13 cellular contexts compared by ENCODE assay signal in the genomic region with DNA sequence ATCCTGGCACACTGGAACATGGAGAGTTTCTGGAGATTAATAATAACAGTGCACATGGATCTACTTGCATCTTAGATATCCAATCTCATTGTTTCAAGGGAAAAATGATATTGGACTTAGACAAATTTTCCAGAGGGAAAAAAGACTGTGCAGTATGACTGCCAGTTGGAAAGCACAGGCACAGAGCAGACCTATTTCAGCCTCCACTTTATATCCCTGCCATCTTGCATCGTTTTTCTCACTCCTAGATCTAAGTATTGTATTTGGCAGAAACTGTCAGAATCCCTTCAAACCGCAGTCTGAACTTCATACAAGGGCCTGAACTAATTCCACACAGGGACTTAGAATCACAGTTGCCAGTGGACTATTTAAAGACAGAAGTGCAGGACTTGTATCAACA.
A peak's percentile ranks its signal among the peaks of the same experiment; 100 is the strongest.
DNase-seq lines count a peak whose midpoint lies in the region; ATAC-seq, FAIRE-seq and TF ChIP-seq lines count a peak whose summit lies in the region.
"Had no signal": no experiment of that assay in that cellular context is flagged by ENCODE, and none has a peak within 500 bp of the region (broad histone marks: within the 10 kb centered on the region; RNA-seq: fewer than 3 reads in every experiment).

No MANE protein-coding gene starts in this region.

- H3K9me3 ChIP-seq in ES-I3 (ENCODE audit: control insufficient read depth, insufficient read depth, low read length) (no peaks in the 10 kb centered on the region), SK-N-SH (no peaks in the 10 kb centered on the region), iPS-20b (ENCODE audit: insufficient read depth, low read depth, low read length) (no peaks in the 10 kb centered on the region), gastrocnemius medialis (no peaks in the 10 kb centered on the region)
- H3K9me3 ChIP-seq: breast epithelium had no signal

- peaks cover 5% of the 10 kb centered on the region for H3F3A ChIP-seq in SK-N-SH (replicated peaks; ENCODE audit: insufficient read depth)

- TF ChIP-seq EP300 in SK-N-SH (IDR thresholded peaks at IDR 0.05; ENCODE audit: borderline replicate concordance in 1 of 2, low read depth in 1 of 2, low read length in 1 of 2), result no peak

- H3K4me3 ChIP-seq in SK-N-SH (ENCODE audit: low read depth in 2 of 2, low read length in 1 of 2) (no peak overlapping the region), iPS-20b (ENCODE audit: low read length) (peak overlapping the region; percentile 43; the same call in 1 of the 2 replicates), gastrocnemius medialis (no peak overlapping the region)
- H3K4me3 ChIP-seq: breast epithelium had no signal

- intact Hi-C loops in gastrocnemius medialis (cut with DNase I; ENCODE audit: low total_unique reads), result loop anchor here (2.0 kb wide), 1 partner anchor 21 kb away; no protein-coding TSS in a partner anchor

- no peaks in the 10 kb centered on the region for H3K27me3 ChIP-seq in SK-N-SH (ENCODE audit: insufficient read depth)
- H3K27me3 ChIP-seq in iPS-20b (ENCODE audit: insufficient read depth, low read length), result no peaks in the 10 kb centered on the region
- no peaks in the 10 kb centered on the region for H3K27me3 ChIP-seq in gastrocnemius medialis
- H3K27me3 ChIP-seq: breast epithelium had no signal

- H3K4me2 ChIP-seq in SK-N-SH, result peak overlapping the region; percentile 51

- no peaks in the 10 kb centered on the region for H3K9me3 Mint-ChIP-seq in activated CD4-positive, alpha-beta memory T cell treated with anti-CD3 and anti-CD28 coated beads, Interleukin-2, amount 10 ng/mL, durations not matched to agents 7 days and 5 days

- no peak for FAIRE-seq in D721Med (lab: Jason Lieb, UNC)
- FAIRE-seq: keratinocyte had no signal

- H2AFZ ChIP-seq in SK-N-SH (ENCODE audit: low read depth), result no peak overlapping the region

- DNase-seq in SK-N-SH (no peak), gastrocnemius medialis (no peak), D721Med (ENCODE audit: insufficient read length, low spot score) (no peak), HT-29 (ENCODE audit: low spot score) (no peak), SW480 (ENCODE audit: low spot score) (no peak)
- no peak for DNase-seq in activated CD4-positive, alpha-beta memory T cell treated with anti-CD3 and anti-CD28 coated beads, Interleukin-2, amount 10 ng/mL, durations not matched to agents 7 days and 5 days
- DNase-seq: activated gamma-delta T cell treated with Interleukin-2 at 50 U/mL for 16 hours; effector CD8-positive, alpha-beta T cell had no signal

- peak overlapping the region; percentile 27; the same call in 1 of the 2 replicates for H3K9ac ChIP-seq in ES-I3 (ENCODE audit: low read depth, low read length)
- H3K9ac ChIP-seq in SK-N-SH, result no peak overlapping the region
- peak overlapping the region; percentile 60; the same call in 1 of the 2 replicates for H3K9ac ChIP-seq in iPS-20b (ENCODE audit: low read depth, low read length)

- no peaks in the 10 kb centered on the region for H3K9me2 ChIP-seq in SK-N-SH

- H3K79me2 ChIP-seq in SK-N-SH (ENCODE audit: insufficient read depth), result no peaks in the 10 kb centered on the region

- no peaks in the 10 kb centered on the region for H4K20me1 ChIP-seq in SK-N-SH (ENCODE audit: insufficient read depth)

- no peak for TF ChIP-seq POLR2A in gastrocnemius medialis (IDR thresholded peaks at IDR 0.05)

- no peaks in the 10 kb centered on the region for H3K4me1 Mint-ChIP-seq in activated CD4-positive, alpha-beta memory T cell treated with anti-CD3 and anti-CD28 coated beads, Interleukin-2, amount 10 ng/mL, durations not matched to agents 7 days and 5 days
- H3K4me1 Mint-ChIP-seq: B cell had no signal

- POLR2A ChIA-PET in SK-N-SH (lab: Yijun Ruan, JAX), result no interaction called here
- POLR2A ChIA-PET in activated CD4-positive, alpha-beta memory T cell treated with anti-CD3 and anti-CD28 coated beads, Interleukin-2, amount 10 ng/mL, durations not matched to agents 7 days and 5 days (lab: Charles Lee), result no interaction called here

- no peak overlapping the region for H3K4me3 Mint-ChIP-seq in activated CD4-positive, alpha-beta memory T cell treated with anti-CD3 and anti-CD28 coated beads, Interleukin-2, amount 10 ng/mL, durations not matched to agents 7 days and 5 days
- H3K4me3 Mint-ChIP-seq: B cell had no signal

- TF ChIP-seq CTCF in SK-N-SH (IDR thresholded peaks at IDR 0.05), result no peak
- no peak for TF ChIP-seq CTCF in gastrocnemius medialis (IDR thresholded peaks at IDR 0.05 in 4 of 5, conservative IDR thresholded peaks at IDR 0.05 in 1 of 5)
- no peak for TF ChIP-seq CTCF in D721Med (IDR thresholded peaks at IDR 0.05; ENCODE audit: insufficient read depth, missing control alignments)

- H3K36me3 Mint-ChIP-seq in activated CD4-positive, alpha-beta memory T cell treated with anti-CD3 and anti-CD28 coated beads, Interleukin-2, amount 10 ng/mL, durations not matched to agents 7 days and 5 days (ENCODE audit: low read depth), result no peaks in the 10 kb centered on the region

- peaks cover 25% of the 10 kb centered on the region for H3K4me1 ChIP-seq in ES-I3 (ENCODE audit: insufficient read depth, low read length)
- H3K4me1 ChIP-seq in SK-N-SH (ENCODE audit: control insufficient read depth in 1 of 2, insufficient read depth in 2 of 2, low read depth in 1 of 2, low read length in 1 of 2), result peaks cover 0 to 15% of the 10 kb centered on the region in 2 experiments; a peak in 1 of 4 replicates
- H3K4me1 ChIP-seq in iPS-20b (ENCODE audit: insufficient read depth, low read length), result peaks cover 21% of the 10 kb centered on the region
- peaks cover 12 to 14% of the 10 kb centered on the region in 2 donors for H3K4me1 ChIP-seq in gastrocnemius medialis
- H3K4me1 ChIP-seq: breast epithelium had no signal

- in situ Hi-C loops in gastrocnemius medialis (cut with MboI; ENCODE audit: low sequenced_read_pairs in 4 of 4), result no loop called here

- H3K27ac ChIP-seq in SK-N-SH (ENCODE audit: low read depth in 2 of 2, low read length in 1 of 2), result peak overlapping the region in 1 of 2 experiments; percentile 58; a peak in 1 of 4 replicates
- H3K27ac ChIP-seq in iPS-20b (ENCODE audit: low read length), result peak overlapping the region; percentile 40
- peak overlapping the region; percentile 32 to 77 (median 43) for H3K27ac ChIP-seq in gastrocnemius medialis

- peak in 1 of 2 donors; percentile 21 for ATAC-seq in gastrocnemius medialis

- WGBS in SK-N-SH (ENCODE audit: low lambda C conversion rate), result 82% methylated on average over 2 of the region's 2 CpGs

- TF ChIP-seq RAD21 in SK-N-SH (IDR thresholded peaks at IDR 0.05; ENCODE audit: low read length), result no peak

- H3K27me3 Mint-ChIP-seq in activated CD4-positive, alpha-beta memory T cell treated with anti-CD3 and anti-CD28 coated beads, Interleukin-2, amount 10 ng/mL, durations not matched to agents 7 days and 5 days, result peaks cover 10% of the 10 kb centered on the region

- no peak overlapping the region for H3K27ac Mint-ChIP-seq in activated CD4-positive, alpha-beta memory T cell treated with anti-CD3 and anti-CD28 coated beads, Interleukin-2, amount 10 ng/mL, durations not matched to agents 7 days and 5 days
- H3K27ac Mint-ChIP-seq: B cell had no signal

- no peaks in the 10 kb centered on the region for H3K36me3 ChIP-seq in ES-I3 (ENCODE audit: insufficient read depth, low read length)
- H3K36me3 ChIP-seq in SK-N-SH (replicated peaks in 1 of 2; ENCODE audit: control insufficient read depth in 1 of 2, insufficient read depth in 2 of 2, low read length in 1 of 2), result no peaks in the 10 kb centered on the region
- no peaks in the 10 kb centered on the region for H3K36me3 ChIP-seq in iPS-20b (ENCODE audit: insufficient read depth, low read depth, low read length)
- no peaks in the 10 kb centered on the region for H3K36me3 ChIP-seq in gastrocnemius medialis
- H3K36me3 ChIP-seq: breast epithelium had no signal

- CTCF ChIA-PET in SK-N-SH (lab: Yijun Ruan, JAX), result interaction anchor here (1.5 kb wide), 1 partner anchor 22 kb away, joined by 5 read pairs; no protein-coding TSS in a partner anchor
- CTCF ChIA-PET in activated CD4-positive, alpha-beta memory T cell treated with anti-CD3 and anti-CD28 coated beads, Interleukin-2, amount 10 ng/mL, durations not matched to agents 7 days and 5 days (lab: Charles Lee), result no interaction called here

TF ChIP-seq in SK-N-SH, 30 proteins besides CTCF, POLR2A, EP300 and RAD21:
- no peak for TF ChIP-seq JUND (IDR thresholded peaks at IDR 0.05)
TF ChIP-seq in SK-N-SH: peak in this region for 0.
